Comparison of ENCODE assay signal across 9 cellular contexts in genomic region chr11:3879216-3879966, GRCh38. TPM values are rescaled to one million over a fixed set of nuclear protein-coding genes. Genes with fewer than 3 reads are reported as not detected.
DNase-seq lines count a peak whose midpoint lies in the region; ATAC-seq and TF ChIP-seq lines count a peak whose summit lies in the region.
"Had no signal": no experiment of that assay in that cellular context is flagged by ENCODE, and none has a peak within 500 bp of the region (broad histone marks: within the 10 kb centered on the region; RNA-seq: fewer than 3 reads in every experiment).

No MANE protein-coding gene starts in this region.

- H3K4me1 ChIP-seq in prostate gland (replicated peaks): no peaks in the 10 kb centered on the region

- no peak for DNase-seq in activated CD4-positive, CD25-positive, alpha-beta regulatory T cell (lab: John Stamatoyannopoulos, UW)
- no peak for DNase-seq in prostate gland (ENCODE audit: low spot score)
- DNase-seq in NCI-H2171 (lab: John Stamatoyannopoulos, UW): no peak
- no peak for DNase-seq in Kasumi-1 (lab: John Stamatoyannopoulos, UW)

- H3K27me3 Mint-ChIP-seq in activated naive CD8-positive, alpha-beta T cell: no peaks in the 10 kb centered on the region
- H3K27me3 Mint-ChIP-seq in stimulated activated naive CD8-positive, alpha-beta T cell treated with anti-CD3 and anti-CD28 coated beads, Interleukin-15, Interleukin-2, amounts not matched to agents 100 ng/mL and 50 ng/mL, for 24 hours: no peaks in the 10 kb centered on the region

- intact Hi-C loops in prostate gland (cut with DNase I): no loop called here

- H3K36me3 ChIP-seq in prostate gland: no peaks in the 10 kb centered on the region

- TF ChIP-seq POLR2A in prostate gland (IDR thresholded peaks at IDR 0.05): no peak

- H3K4me1 Mint-ChIP-seq in activated naive CD8-positive, alpha-beta T cell (ENCODE audit: low read depth): peaks cover 85% of the 10 kb centered on the region
- H3K4me1 Mint-ChIP-seq in stimulated activated naive CD8-positive, alpha-beta T cell treated with anti-CD3 and anti-CD28 coated beads, Interleukin-15, Interleukin-2, amounts not matched to agents 100 ng/mL and 50 ng/mL, for 24 hours (ENCODE audit: low read depth): peaks cover 92% of the 10 kb centered on the region

- 73% methylated on average over 3 of the region's 4 CpGs for WGBS in prostate gland

- H3K4me3 ChIP-seq in prostate gland: no peak overlapping the region

- no peaks in the 10 kb centered on the region for H3K9me3 ChIP-seq in prostate gland

- H3K27me3 ChIP-seq in prostate gland (replicated peaks; ENCODE audit: insufficient read depth): no peaks in the 10 kb centered on the region

- H3K27ac ChIP-seq in prostate gland: no peak overlapping the region
- H3K27ac ChIP-seq: HL-60 had no signal

- no peak for TF ChIP-seq CTCF in prostate gland (IDR thresholded peaks at IDR 0.05)

- H3K4me3 Mint-ChIP-seq in activated naive CD8-positive, alpha-beta T cell: peak overlapping the region; percentile 21
- H3K4me3 Mint-ChIP-seq in stimulated activated naive CD8-positive, alpha-beta T cell treated with anti-CD3 and anti-CD28 coated beads, Interleukin-15, Interleukin-2, amounts not matched to agents 100 ng/mL and 50 ng/mL, for 24 hours: peak overlapping the region; percentile 29

- H3K27ac Mint-ChIP-seq in activated naive CD8-positive, alpha-beta T cell: peak overlapping the region; percentile 81
- peak overlapping the region; percentile 86 for H3K27ac Mint-ChIP-seq in stimulated activated naive CD8-positive, alpha-beta T cell treated with anti-CD3 and anti-CD28 coated beads, Interleukin-15, Interleukin-2, amounts not matched to agents 100 ng/mL and 50 ng/mL, for 24 hours

- H3K9me3 Mint-ChIP-seq in activated naive CD8-positive, alpha-beta T cell (ENCODE audit: low read depth): no peaks in the 10 kb centered on the region
- no peaks in the 10 kb centered on the region for H3K9me3 Mint-ChIP-seq in stimulated activated naive CD8-positive, alpha-beta T cell treated with anti-CD3 and anti-CD28 coated beads, Interleukin-15, Interleukin-2, amounts not matched to agents 100 ng/mL and 50 ng/mL, for 24 hours

- H3K36me3 Mint-ChIP-seq in activated naive CD8-positive, alpha-beta T cell: peaks cover 3% of the 10 kb centered on the region
- H3K36me3 Mint-ChIP-seq in stimulated activated naive CD8-positive, alpha-beta T cell treated with anti-CD3 and anti-CD28 coated beads, Interleukin-15, Interleukin-2, amounts not matched to agents 100 ng/mL and 50 ng/mL, for 24 hours (ENCODE audit: low read depth): peaks cover 17% of the 10 kb centered on the region

- peak; percentile 87 to 92 for ATAC-seq in activated CD4-positive, CD25-positive, alpha-beta regulatory T cell treated with anti-CD3 and anti-CD28 coated beads, Interleukin-2, amount 50 U/mL, for 24 hours
- peak; percentile 49 for ATAC-seq in HG02943 (IDR thresholded peaks at IDR 0.05; ENCODE audit: low read depth, unreplicated experiment)

RNA-seq across cellular contexts. Expression of gene STIM1, which starts 23.9 kb away (rescaled TPM):
- total RNA-seq in prostate gland: 10 to 100 TPM; 34.1 to 65.0 TPM

RNA-seq across cellular contexts. Expression of gene RHOG, which starts 38.6 kb away (rescaled TPM):
- 10 to 100 TPM; 41.1 to 56.4 TPM for total RNA-seq in prostate gland
